ENCODE assay signal across 8 cellular contexts in the genomic region with DNA sequence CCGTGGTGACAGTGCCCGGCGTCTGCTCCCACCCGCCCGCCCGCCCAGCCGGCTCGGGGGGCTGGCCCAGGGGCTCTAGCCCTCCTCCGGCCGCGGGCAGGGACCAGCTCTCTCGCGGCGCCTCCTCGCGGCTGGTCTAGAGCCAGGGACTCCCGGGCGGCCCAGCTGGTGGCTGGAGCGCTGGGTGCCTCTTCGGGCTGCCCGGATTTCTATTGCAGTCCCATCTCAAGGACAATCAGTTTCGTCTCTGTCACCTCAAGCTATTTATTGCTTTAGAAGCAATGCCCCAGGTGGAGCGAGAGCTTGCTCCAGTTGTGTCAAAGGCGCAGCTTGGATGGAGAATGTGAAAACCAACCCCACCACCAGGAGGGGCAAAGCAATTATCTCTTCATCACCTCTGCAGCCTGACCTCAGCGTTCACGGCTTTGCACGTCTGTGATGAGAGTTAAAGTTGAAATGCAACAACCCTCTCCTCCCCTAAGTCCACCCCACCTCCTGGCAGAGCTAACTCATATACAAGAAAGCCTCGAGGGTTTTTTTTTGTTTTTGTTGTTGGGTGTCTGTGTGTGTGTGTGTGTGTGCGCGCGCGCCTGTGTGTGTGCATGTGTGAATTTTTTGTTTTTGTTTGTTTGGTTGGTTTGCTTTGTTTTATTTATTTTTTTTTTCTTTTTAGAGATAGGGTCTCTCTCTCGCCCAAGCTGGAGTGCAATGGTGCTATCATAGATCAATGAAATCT. TPM values are rescaled to one million over a fixed set of nuclear protein-coding genes. Genes with fewer than 3 reads are reported as not detected.
DNase-seq lines count a peak whose midpoint lies in the region; ATAC-seq and TF ChIP-seq lines count a peak whose summit lies in the region.

Gene ITGA8, minus strand, starts transcription at position 24 of the 736 bp plus-strand sequence. CDS start 151 bp downstream, outside the sequence.

- peak within 1 kb of the TSS; percentile 46 for H4K91ac ChIP-seq in mesenchymal stem cell (ENCODE audit: low read length)

- in situ Hi-C loops in HAP-1 (cut with MboI; ENCODE audit: low sequenced_read_pairs) = no loop called here

- peak within 1 kb of the TSS; percentile 71 to 77 for H2BK12ac ChIP-seq in mesenchymal stem cell (ENCODE audit: low read length in 2 of 2)

- no peak within 1 kb of the TSS for H2BK5ac ChIP-seq in mesenchymal stem cell (ENCODE audit: low read depth, low read length, poor library complexity, severe bottlenecking)

- peak within 1 kb of the TSS; percentile 54 for H2BK120ac ChIP-seq in mesenchymal stem cell (ENCODE audit: low read depth, low read length)

- no peaks in the 10 kb centered on the region for H3K36me3 ChIP-seq in HUES48 (ENCODE audit: control insufficient read depth, insufficient read depth, low read length)
- H3K36me3 ChIP-seq in mesenchymal stem cell (ENCODE audit: control insufficient read depth in 1 of 2, insufficient read depth in 2 of 2, low read depth in 1 of 2, low read length in 2 of 2) = no peaks in the 10 kb centered on the region
- H3K36me3 ChIP-seq in HAP-1 (replicated peaks) = no peaks in the 10 kb centered on the region

- H3K4me3 ChIP-seq in AG04449 (ENCODE audit: low read depth, low read length) = peak within 1 kb of the TSS; percentile 55
- H3K4me3 ChIP-seq in HUES48 (ENCODE audit: low read depth, low read length) = peak within 1 kb of the TSS; percentile 65
- peak within 1 kb of the TSS in 1 of 2 experiments; percentile 67 for H3K4me3 ChIP-seq in mesenchymal stem cell (ENCODE audit: insufficient read depth in 1 of 2, low read depth in 1 of 2, low read length in 2 of 2)
- H3K4me3 ChIP-seq in HAP-1 = no peak within 1 kb of the TSS

- peak within 1 kb of the TSS; percentile 42 for H2AFZ ChIP-seq in mesenchymal stem cell (ENCODE audit: low read depth, low read length)

- no peaks in the 10 kb centered on the region for H3K4me1 ChIP-seq in HUES48 (ENCODE audit: control insufficient read depth, insufficient read depth, low read length)
- H3K4me1 ChIP-seq in mesenchymal stem cell (ENCODE audit: control insufficient read depth, insufficient read depth, low read depth, low read length) = peaks cover 13% of the 10 kb centered on the region
- H3K4me1 ChIP-seq in HAP-1 = no peaks in the 10 kb centered on the region

- POLR2A ChIA-PET in AG04449 (lab: Yijun Ruan, JAX) = no interaction called here

- no peaks in the 10 kb centered on the region for H3K9me3 ChIP-seq in HUES48 (ENCODE audit: control insufficient read depth, insufficient read depth, low read length)
- H3K9me3 ChIP-seq in mesenchymal stem cell (ENCODE audit: control insufficient read depth, low read length) = no peaks in the 10 kb centered on the region
- H3K9me3 ChIP-seq in HAP-1 = no peaks in the 10 kb centered on the region

- ATAC-seq in HG02973 (IDR thresholded peaks at IDR 0.05; ENCODE audit: unreplicated experiment) (no peak), HG03159 (IDR thresholded peaks at IDR 0.05; ENCODE audit: unreplicated experiment) (no peak)

- H3K27ac ChIP-seq in HUES48 (ENCODE audit: low read depth, low read length) = no peak within 1 kb of the TSS
- no peak within 1 kb of the TSS for H3K27ac ChIP-seq in mesenchymal stem cell (ENCODE audit: low read length, poor library complexity, severe bottlenecking)

- H3K4ac ChIP-seq in mesenchymal stem cell (ENCODE audit: low read depth in 1 of 2, low read length in 2 of 2) = peak within 1 kb of the TSS; percentile 61 to 70

- H3K23ac ChIP-seq in mesenchymal stem cell (ENCODE audit: low read length in 2 of 2) = peak within 1 kb of the TSS in 1 of 2 experiments; percentile 14

- no peak within 1 kb of the TSS for H2AK5ac ChIP-seq in mesenchymal stem cell (ENCODE audit: low read length, severe bottlenecking)

- H2BK15ac ChIP-seq in mesenchymal stem cell (ENCODE audit: low read depth, poor library complexity, severe bottlenecking) = peak within 1 kb of the TSS; percentile 86

- no peaks in the 10 kb centered on the region for H3K79me1 ChIP-seq in mesenchymal stem cell (replicated peaks; ENCODE audit: low read length, poor library complexity, severe bottlenecking)

- 24% methylated on average over 20 of the region's 33 CpGs for WGBS in mesenchymal stem cell

- CTCF ChIA-PET in AG04449 (lab: Yijun Ruan, JAX) = interaction anchor here (0.7 to 24.4 kb wide), 38 partner anchors 9 to 324 kb away, joined by 3 to 569 read pairs (median 4); no protein-coding TSS in a partner anchor

- H3K27me3 ChIP-seq in HUES48 (ENCODE audit: control insufficient read depth, insufficient read depth, low read length) (peaks cover 43% of the 10 kb centered on the region), mesenchymal stem cell (ENCODE audit: control insufficient read depth in 1 of 2, insufficient read depth in 1 of 2, low read length in 2 of 2) (peaks cover 34 to 60% of the 10 kb centered on the region in 2 experiments), HAP-1 (ENCODE audit: low read depth) (peaks cover 56% of the 10 kb centered on the region)

- peak within 1 kb of the TSS in 1 of 2 experiments; percentile 89 for H3K14ac ChIP-seq in mesenchymal stem cell (ENCODE audit: low read length in 2 of 2)

- peak within 1 kb of the TSS; percentile 85 for H4K8ac ChIP-seq in mesenchymal stem cell (ENCODE audit: low read length)

- H3K9ac ChIP-seq in HUES48 (ENCODE audit: low read depth, low read length) (no peak within 1 kb of the TSS), mesenchymal stem cell (ENCODE audit: low read length) (no peak within 1 kb of the TSS)

- TF ChIP-seq CTCF in AG04449 (IDR thresholded peaks at IDR 0.05; ENCODE audit: insufficient read depth, low read length, missing control alignments) = peak; percentile 69

- no peak for DNase-seq in AG04449 (ENCODE audit: low read depth, low spot score)
- DNase-seq in dedifferentiated amniotic fluid mesenchymal stem cell (ENCODE audit: extremely low spot score) = peak; percentile 58
- peak; percentile 71 for DNase-seq in mesenchymal stem cell
- DNase-seq in NCI-H2171 (lab: John Stamatoyannopoulos, UW) = no peak
- DNase-seq in HAP-1 (ENCODE audit: low spot score in 2 of 2) = no peak

- H3K4me2 ChIP-seq in mesenchymal stem cell (ENCODE audit: low read length, poor library complexity, severe bottlenecking) = peak within 1 kb of the TSS; percentile 71

- peak within 1 kb of the TSS; percentile 53 to 90 for H3K18ac ChIP-seq in mesenchymal stem cell (ENCODE audit: low read depth in 1 of 2, low read length in 2 of 2)

RNA-seq across cellular contexts. Expression of gene ITGA8, which starts in this region (rescaled TPM):
- polyA plus RNA-seq in mesenchymal stem cell (2013, experiment 1 of 2) = 104 TPM
- 106 TPM for polyA plus RNA-seq in mesenchymal stem cell (2013, experiment 2 of 2)

Comparison
In these comparisons a context has a peak if more than half of its experiments do, and no peak if none do; other contexts are left out.
1. DNase-seq: peak in dedifferentiated amniotic fluid mesenchymal stem cell (single experiment) and mesenchymal stem cell (single experiment); none in AG04449 (single experiment), NCI-H2171 (single experiment) and HAP-1 (0 of 2).